Comparison of ENCODE assay signal across 14 cellular contexts in genomic region chr10:33152750-33153149, GRCh38.
"Had no signal": no experiment of that assay in that cellular context is flagged by ENCODE, and none has a peak within 500 bp of the region (broad histone marks: within the 10 kb centered on the region; RNA-seq: fewer than 3 reads in every experiment).

No MANE protein-coding gene starts in this region.

- H3K36me3 Mint-ChIP-seq: immature natural killer cell had no signal

- H3K27me3 Mint-ChIP-seq: naive thymus-derived CD4-positive, alpha-beta T cell had no signal

- H3K9me3 Mint-ChIP-seq: immature natural killer cell had no signal

- H3K4me3 Mint-ChIP-seq: activated naive CD8-positive, alpha-beta T cell treated with anti-CD3 and anti-CD28 coated beads for 36 hours; immature natural killer cell had no signal

- H3K27ac Mint-ChIP-seq: activated naive CD8-positive, alpha-beta T cell treated with anti-CD3 and anti-CD28 coated beads for 36 hours had no signal

- H3K27me3 ChIP-seq: brain microvascular endothelial cell, pancreas, sigmoid colon, spleen, thyroid gland had no signal

- DNase-seq: activated CD4-positive, alpha-beta T cell treated with anti-CD3 and anti-CD28 coated beads, Interleukin-2, amount 50 U/mL, for 48 hours; activated naive CD8-positive, alpha-beta T cell treated with anti-CD3 and anti-CD28 coated beads for 36 hours; activated T-cell treated with anti-CD3 and anti-CD28 coated beads, Interleukin-2, amount 50 U/mL, for 72 hours; anterior cingulate cortex; brain microvascular endothelial cell; cortex of kidney; effector CD4-positive, alpha-beta T cell; foreskin melanocyte; immature natural killer cell; naive thymus-derived CD4-positive, alpha-beta T cell; pancreas; sigmoid colon; spleen; thyroid gland had no signal

- ATAC-seq: naive thymus-derived CD4-positive, alpha-beta T cell; pancreas had no signal

- H3K9me3 ChIP-seq: pancreas, thyroid gland had no signal

- H3K27ac ChIP-seq: brain microvascular endothelial cell, pancreas, sigmoid colon, thyroid gland had no signal
